In genomic region chr11:72921028-72921716, GRCh38 we compare ENCODE assay signal across 25 cellular contexts.
A peak's percentile ranks its signal among the peaks of the same experiment; 100 is the strongest.
DNase-seq lines count a peak whose midpoint lies in the region; ATAC-seq, FAIRE-seq and TF ChIP-seq lines count a peak whose summit lies in the region.
"Had no signal": no experiment of that assay in that cellular context is flagged by ENCODE, and none has a peak within 500 bp of the region (broad histone marks: within the 10 kb centered on the region; RNA-seq: fewer than 3 reads in every experiment).

No MANE protein-coding gene starts in this region.

- TF ChIP-seq POLR2A in GM12878 (IDR thresholded peaks at IDR 0.05; ENCODE audit: low read depth, low read length) (no peak), esophagus muscularis mucosa (IDR thresholded peaks at IDR 0.05; ENCODE audit: low read depth) (no peak), H54 (IDR thresholded peaks at IDR 0.05; ENCODE audit: low read depth, low read length) (no peak)

- intact Hi-C loops in left ventricle myocardium superior (cut with micrococcal nuclease), result loop anchor here (10.0 kb wide), 1 partner anchor 254 kb away; no protein-coding TSS in a partner anchor
- intact Hi-C loops in cardiac septum (cut with DNase I), result no loop called here
- intact Hi-C loops in GM12878 (cut with micrococcal nuclease; ENCODE audit: unreplicated experiment), result no loop called here
- intact Hi-C loops in esophagus muscularis mucosa (cut with DNase I), result loop anchor here (5.0 kb wide), 1 partner anchor 256 kb away; no protein-coding TSS in a partner anchor

- H3K4me1 ChIP-seq in GM12878 (ENCODE audit: control insufficient read depth, insufficient read depth, low read length) (no peaks in the 10 kb centered on the region), esophagus muscularis mucosa (peaks cover 0 to 16% (median 7%) of the 10 kb centered on the region in 4 donors)
- H3K4me1 ChIP-seq: psoas muscle had no signal

- H3K27ac ChIP-seq in GM12878 (ENCODE audit: control insufficient read depth, insufficient read depth) (no peak overlapping the region), esophagus muscularis mucosa (replicated peaks in 1 of 4) (no peak overlapping the region)
- H3K27ac ChIP-seq: BLaER1 treated with 17β-estradiol and CSF1 and Interleukin-3, amounts not matched to agents 10 nM and 100 nM; gastroesophageal sphincter; hepatocyte; psoas muscle had no signal

- no peaks in the 10 kb centered on the region; the same call in 1 of the 2 replicates for H3K79me2 ChIP-seq in GM12878 (ENCODE audit: control insufficient read depth, insufficient read depth, low read length)
- H3K79me2 ChIP-seq: hepatocyte had no signal

- no peak for TF ChIP-seq CTCF in GM12878 (IDR thresholded peaks at IDR 0.05 in 2 of 3, conservative IDR thresholded peaks at IDR 0.05 in 1 of 3; ENCODE audit: control insufficient read depth in 2 of 3, extremely low read depth in 1 of 3, insufficient read depth in 1 of 3, low read depth in 3 of 3, low read length in 3 of 3)
- TF ChIP-seq CTCF in esophagus muscularis mucosa (IDR thresholded peaks at IDR 0.05), result no peak

- H3K4me3 ChIP-seq in GM12878 (no peak overlapping the region), esophagus muscularis mucosa (no peak overlapping the region)
- H3K4me3 ChIP-seq: BLaER1 treated with 17β-estradiol and CSF1 and Interleukin-3, amounts not matched to agents 10 nM and 100 nM; gastroesophageal sphincter; hepatocyte; psoas muscle; tibial nerve had no signal

- RAD21 ChIA-PET in GM12878 (lab: Charles Lee; ENCODE audit: unreplicated experiment), result no interaction called here

- WGBS in GM12878 (ENCODE audit: insufficient coverage, insufficient replicate concordance, low lambda C conversion rate, missing lambda C conversion rate), result 97% methylated on average over 5 of the region's 5 CpGs
- WGBS in esophagus muscularis mucosa, result 75% methylated on average over 5 of the region's 5 CpGs

- CTCF ChIA-PET in GM12878 (lab: Yijun Ruan, JAX), result interaction anchor here (1.6 to 7.5 kb wide), 2 partner anchors 19 to 257 kb away, joined by 3 to 95 read pairs; no protein-coding TSS in a partner anchor

- in situ Hi-C loops in GM12878 (cut with MboI), result no loop called here

- FAIRE-seq in GM12878 (lab: Jason Lieb, UNC) (no peak), H54 (lab: Jason Lieb, UNC) (no peak)

- peaks cover 2% of the 10 kb centered on the region; the same call in 2 of the 3 replicates for H3K9me3 ChIP-seq in GM12878 (replicated peaks; ENCODE audit: control insufficient read depth, insufficient read depth, low read length)
- H3K9me3 ChIP-seq in esophagus muscularis mucosa, result no peaks in the 10 kb centered on the region
- H3K9me3 ChIP-seq: gastroesophageal sphincter, psoas muscle, tibial nerve had no signal

- peak; percentile 26 for ATAC-seq in left ventricle myocardium superior
- ATAC-seq in GM12878, result no peak
- ATAC-seq: gastroesophageal sphincter; naive thymus-derived CD4-positive, alpha-beta T cell; psoas muscle; stimulated activated naive CD8-positive, alpha-beta T cell treated with anti-CD3 and anti-CD28 coated beads, Interleukin-15, amount 100 ng/mL, for 72 hours had no signal

- H3K9ac ChIP-seq in GM12878 (ENCODE audit: control insufficient read depth, insufficient read depth, low read length), result no peak overlapping the region
- H3K9ac ChIP-seq: BLaER1 treated with 17β-estradiol and CSF1 and Interleukin-3, amounts not matched to agents 10 nM and 100 nM had no signal

- no peak for TF ChIP-seq RAD21 in GM12878 (IDR thresholded peaks at IDR 0.05; ENCODE audit: insufficient read depth, low read depth, low read length)

- no peak for TF ChIP-seq EP300 in GM12878 (IDR thresholded peaks at IDR 0.05; ENCODE audit: borderline replicate concordance in 1 of 2, control insufficient read depth in 1 of 2, low read depth in 2 of 2, low read length in 2 of 2)
- TF ChIP-seq EP300 in esophagus muscularis mucosa (IDR thresholded peaks at IDR 0.05), result no peak

- POLR2A ChIA-PET in GM12878 (lab: Charles Lee), result no interaction called here

- DNase-seq in left ventricle myocardium superior (no peak), cardiac septum (ENCODE audit: low spot score) (no peak), GM12878 (ENCODE audit: low read depth, low spot score) (no peak), lung microvascular endothelial cell (ENCODE audit: low read depth in 2 of 2) (peak; percentile 24 to 31), esophagus muscularis mucosa (ENCODE audit: extremely low spot score) (no peak), H54 (ENCODE audit: insufficient read length, low spot score) (no peak)
- no peak for DNase-seq in activated CD4-positive, CD25-positive, alpha-beta regulatory T cell (lab: John Stamatoyannopoulos, UW)
- DNase-seq: activated CD4-positive, alpha-beta T cell treated with anti-CD3 and anti-CD28 coated beads for 48 hours; activated CD8-positive, alpha-beta memory T cell treated with anti-CD3 and anti-CD28 coated beads for 24 hours; activated effector memory CD4-positive, alpha-beta T cell treated with Interleukin-2 at 50 U/mL for 16 hours; anterior cingulate cortex; cortex of kidney; DMS79; GF-D8; H9; naive thymus-derived CD4-positive, alpha-beta T cell; NCI-H2227 treated with DMSO at 0.1 percent for 48 hours; NCI-H69; occipital lobe; psoas muscle; stimulated activated naive CD8-positive, alpha-beta T cell treated with anti-CD3 and anti-CD28 coated beads, Interleukin-15, amount 100 ng/mL, for 72 hours had no signal

- TSS peak; percentile 14 for BruUV-seq in GM12878 (replicated peaks; lab: Mats Ljungman, UMichigan)

- no peak overlapping the region for H2AFZ ChIP-seq in GM12878 (ENCODE audit: control insufficient read depth, low read depth, low read length)
- H2AFZ ChIP-seq: hepatocyte had no signal

- no peaks in the 10 kb centered on the region for H3K27me3 ChIP-seq in GM12878 (replicated peaks in 1 of 2; ENCODE audit: control insufficient read depth in 2 of 2, insufficient read depth in 2 of 2, low read length in 1 of 2)
- H3K27me3 ChIP-seq in esophagus muscularis mucosa, result no peaks in the 10 kb centered on the region
- H3K27me3 ChIP-seq: BLaER1 treated with 17β-estradiol and CSF1 and Interleukin-3, amounts not matched to agents 10 nM and 100 nM; gastroesophageal sphincter; hepatocyte; tibial nerve had no signal

- SMC1A ChIA-PET in GM12878 (lab: Charles Lee; ENCODE audit: uncharacterized antibody, unreplicated experiment), result no interaction called here

- no peak overlapping the region for H3K4me2 ChIP-seq in GM12878 (ENCODE audit: control insufficient read depth, insufficient read depth)
- H3K4me2 ChIP-seq: BLaER1 treated with 17β-estradiol and CSF1 and Interleukin-3, amounts not matched to agents 10 nM and 100 nM; hepatocyte had no signal

- H3K36me3 ChIP-seq in GM12878 (ENCODE audit: control insufficient read depth in 2 of 2, insufficient read depth in 2 of 2, low read length in 1 of 2) (peaks cover 6 to 18% of the 10 kb centered on the region in 2 experiments; a peak in 3 of 4 replicates), esophagus muscularis mucosa (no peaks in the 10 kb centered on the region)

- H4K20me1 ChIP-seq in GM12878 (ENCODE audit: control insufficient read depth, insufficient read depth), result no peaks in the 10 kb centered on the region

TF ChIP-seq in GM12878, 131 proteins besides CTCF, POLR2A, EP300 and RAD21:
- no peak for TF ChIP-seq CEBPZ (IDR thresholded peaks at IDR 0.05; ENCODE audit: low read depth, low read length)
- TF ChIP-seq MEF2A (IDR thresholded peaks at IDR 0.05; ENCODE audit: insufficient read depth, low read depth, low read length), result no peak
- no peak for TF ChIP-seq TCF12 (IDR thresholded peaks at IDR 0.05; ENCODE audit: low read depth, low read length)
- TF ChIP-seq BCL3 (IDR thresholded peaks at IDR 0.05; ENCODE audit: borderline replicate concordance, insufficient read depth, low read depth, low read length, poor library complexity, severe bottlenecking), result no peak

Comparison
In these comparisons a context has a peak if more than half of its experiments do, and no peak if none do; other contexts are left out.
1. intact Hi-C loops: an anchor here in left ventricle myocardium superior (10.0 kb wide) and esophagus muscularis mucosa (5.0 kb wide); none called in cardiac septum and GM12878.
2. DNase-seq: peak in lung microvascular endothelial cell (2 of 2); none in left ventricle myocardium superior (single experiment), cardiac septum (single experiment), GM12878 (single experiment), esophagus muscularis mucosa (single experiment), activated CD4-positive, CD25-positive, alpha-beta regulatory T cell (0 of 4) and H54 (single experiment).